Comparison of ENCODE assay signal across 18 cellular contexts in the genomic region with DNA sequence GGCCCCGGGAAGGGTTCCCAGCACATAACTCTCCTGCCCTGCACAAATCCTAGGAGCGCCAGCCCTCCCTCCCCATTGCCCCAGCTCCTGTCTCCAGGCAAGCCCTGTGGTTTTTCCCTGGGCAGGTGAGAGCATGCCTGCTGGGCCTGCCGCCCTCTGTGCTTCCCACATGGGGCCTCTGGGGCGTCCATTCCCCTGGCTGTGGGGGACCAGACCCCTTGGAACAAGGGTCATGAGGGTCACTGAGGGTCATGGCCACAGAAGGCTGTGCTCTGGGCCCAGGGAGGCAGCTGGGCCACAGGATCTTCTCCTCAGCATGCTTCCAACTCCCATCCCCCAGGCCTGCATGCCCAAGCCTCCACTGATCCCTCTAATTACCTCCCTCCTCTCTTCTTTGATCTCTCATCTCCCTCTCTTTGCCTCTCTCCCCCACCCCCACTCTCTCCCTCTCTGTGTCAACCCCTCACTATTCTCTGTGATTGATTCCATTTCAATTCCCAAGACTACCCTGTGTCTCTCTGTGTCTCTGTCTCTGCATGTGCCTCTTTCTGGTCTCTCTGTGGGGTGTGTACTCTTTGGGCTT. TPM values are rescaled to one million over a fixed set of nuclear protein-coding genes. Genes with fewer than 3 reads are reported as not detected.
DNase-seq lines count a peak whose midpoint lies in the region; ATAC-seq, FAIRE-seq and TF ChIP-seq lines count a peak whose summit lies in the region.
"Had no signal": no experiment of that assay in that cellular context is flagged by ENCODE, and none has a peak within 500 bp of the region (broad histone marks: within the 10 kb centered on the region; RNA-seq: fewer than 3 reads in every experiment).

No MANE protein-coding gene starts in this region.

- 72 to 87% (median 83%) methylated on average over 1 to 4 of the region's 4 CpGs for WGBS in spleen, 5 donors

- H3K9me3 Mint-ChIP-seq in activated T-cell treated with anti-CD3 and anti-CD28 coated beads, Interleukin-2, amount 50 U/mL, for 4 hours, result no peaks in the 10 kb centered on the region
- H3K9me3 Mint-ChIP-seq: T-helper 1 cell treated with Interleukin-12 subunit alpha and Interleukin-12 subunit beta and Interleukin-4 antibody, amounts not matched to agents 30 μg/mL and 1 μg/mL, for 36 hours had no signal

- H3K4me1 ChIP-seq in RWPE2 (ENCODE audit: insufficient read depth, poor library complexity, severe bottlenecking) (peaks cover 18% of the 10 kb centered on the region), spleen (peaks cover 0 to 14% (median 2%) of the 10 kb centered on the region in 6 donors)
- H3K4me1 ChIP-seq: A549, psoas muscle had no signal

- DNase-seq in NCI-H524 (lab: John Stamatoyannopoulos, UW) (peak; percentile 53 to 54), NCI-H524 treated with DMSO at 0.1 percent for 48 hours (lab: John Stamatoyannopoulos, UW) (no peak), RWPE2 (ENCODE audit: low spot score) (no peak), iPS-NIHi11 (ENCODE audit: low spot score) (peak; percentile 29), spleen (peak; percentile 67), HTR-8/SVneo (ENCODE audit: insufficient read length, low spot score) (no peak), OCI-M2 (lab: John Stamatoyannopoulos, UW; ENCODE audit: unreplicated experiment) (no peak)
- DNase-seq in activated T-cell treated with anti-CD3 and anti-CD28 coated beads, Interleukin-2, amount 50 U/mL, for 4 hours, result no peak
- DNase-seq: activated CD4-positive, alpha-beta T cell treated with anti-CD3 and anti-CD28 coated beads for 48 hours; activated gamma-delta T cell; NCI-H2029 treated with DMSO at 0.1 percent for 48 hours; PC-3; psoas muscle; stimulated activated CD8-positive, alpha-beta memory T cell treated with anti-CD3 and anti-CD28 coated beads, Interleukin-4, amount 100 ng/mL, for 48 hours had no signal

- no peak overlapping the region for H3K4me3 Mint-ChIP-seq in activated T-cell treated with anti-CD3 and anti-CD28 coated beads, Interleukin-2, amount 50 U/mL, for 4 hours
- H3K4me3 Mint-ChIP-seq: T-helper 1 cell treated with Interleukin-12 subunit alpha and Interleukin-12 subunit beta and Interleukin-4 antibody, amounts not matched to agents 30 μg/mL and 1 μg/mL, for 36 hours had no signal

- peaks cover 37% of the 10 kb centered on the region for H3K27me3 Mint-ChIP-seq in activated T-cell treated with anti-CD3 and anti-CD28 coated beads, Interleukin-2, amount 50 U/mL, for 4 hours (ENCODE audit: low read depth)

- no peak for FAIRE-seq in HTR-8/SVneo (lab: Jason Lieb, UNC)
- FAIRE-seq: A549 had no signal

- TF ChIP-seq POLR2A in spleen (IDR thresholded peaks at IDR 0.05), result no peak

- TF ChIP-seq CTCF in RWPE2 (IDR thresholded peaks at IDR 0.05; ENCODE audit: poor library complexity, severe bottlenecking) (no peak), spleen (IDR thresholded peaks at IDR 0.05 in 8 of 11, conservative IDR thresholded peaks at IDR 0.05 in 3 of 11) (no peak)

- peaks cover 2% of the 10 kb centered on the region for H3K4me1 Mint-ChIP-seq in activated T-cell treated with anti-CD3 and anti-CD28 coated beads, Interleukin-2, amount 50 U/mL, for 4 hours (ENCODE audit: low read depth)

- H3K36me3 Mint-ChIP-seq in activated T-cell treated with anti-CD3 and anti-CD28 coated beads, Interleukin-2, amount 50 U/mL, for 4 hours (ENCODE audit: insufficient read depth), result no peaks in the 10 kb centered on the region

- no peaks in the 10 kb centered on the region for H3K9me3 ChIP-seq in RWPE2 (ENCODE audit: severe bottlenecking)
- no peaks in the 10 kb centered on the region for H3K9me3 ChIP-seq in spleen
- H3K9me3 ChIP-seq: A549, psoas muscle, tibial nerve had no signal

- H3K4me3 ChIP-seq in RWPE2 (ENCODE audit: severe bottlenecking), result no peak overlapping the region
- H3K4me3 ChIP-seq in spleen, result no peak overlapping the region
- H3K4me3 ChIP-seq: A549, cardiac muscle cell, psoas muscle, tibial nerve had no signal

- ATAC-seq in RWPE2 (ENCODE audit: low read depth), result peak; percentile 70
- no peak for ATAC-seq in activated T-cell treated with anti-CD3 and anti-CD28 coated beads, Interleukin-2, amount 50 U/mL, for 4 hours
- ATAC-seq: A549, PC-3, psoas muscle had no signal

- peak overlapping the region; percentile 43 for H3K27ac ChIP-seq in RWPE2 (ENCODE audit: poor library complexity, severe bottlenecking)
- no peak overlapping the region for H3K27ac ChIP-seq in spleen
- H3K27ac ChIP-seq: A549, cardiac muscle cell, psoas muscle, tibial nerve had no signal

- peaks cover 59% of the 10 kb centered on the region for H3K36me3 ChIP-seq in RWPE2 (ENCODE audit: low read depth)
- H3K36me3 ChIP-seq in spleen, result no peaks in the 10 kb centered on the region
- H3K36me3 ChIP-seq: tibial nerve had no signal

- H3K27me3 ChIP-seq in RWPE2 (ENCODE audit: insufficient read depth, poor library complexity, severe bottlenecking), result no peaks in the 10 kb centered on the region
- H3K27me3 ChIP-seq in spleen (replicated peaks in 1 of 7), result peaks cover 0 to 46% (median 1%) of the 10 kb centered on the region in 7 donors
- H3K27me3 ChIP-seq: cardiac muscle cell had no signal

- intact Hi-C loops in spleen (cut with DNase I; ENCODE audit: low total_unique reads), result no loop called here

RNA-seq across cellular contexts. Expression of a gene that starts 6.1 kb away (rescaled TPM):
- under 1 TPM in 2 of 7 donors, not detected in 5; 0.47 to 0.82 TPM for total RNA-seq in spleen
- under 1 TPM; 0.28 to 0.68 (median 0.35) TPM for polyA plus RNA-seq in spleen
- under 1 TPM in 1 of 3 donors, not detected in 2; 0.49 TPM for total RNA-seq in activated T-cell treated with anti-CD3 and anti-CD28 coated beads, Interleukin-2, amount 50 U/mL, for 4 hours

Comparison
In these comparisons a context has a peak if more than half of its experiments do, and no peak if none do; other contexts are left out.
1. DNase-seq: peak in NCI-H524 (2 of 2), iPS-NIHi11 (single experiment) and spleen (single experiment); none in NCI-H524 treated with DMSO at 0.1 percent for 48 hours (single experiment), RWPE2 (single experiment), activated T-cell treated with anti-CD3 and anti-CD28 coated beads, Interleukin-2, amount 50 U/mL, for 4 hours (single experiment), HTR-8/SVneo (single experiment) and OCI-M2 (single experiment).